In genomic region chr15:64017082-64017588, GRCh38 we compare ENCODE assay signal across 15 cellular contexts. TPM values are rescaled to one million over a fixed set of nuclear protein-coding genes. Genes with fewer than 3 reads are reported as not detected.
DNase-seq lines count a peak whose midpoint lies in the region; ATAC-seq and TF ChIP-seq lines count a peak whose summit lies in the region.
"Had no signal": no experiment of that assay in that cellular context is flagged by ENCODE, and none has a peak within 500 bp of the region (broad histone marks: within the 10 kb centered on the region; RNA-seq: fewer than 3 reads in every experiment).

No MANE protein-coding gene starts in this region.

- no peak overlapping the region for H3K4me3 ChIP-seq in MG63
- no peak overlapping the region for H3K4me3 ChIP-seq in epithelial cell of esophagus (ENCODE audit: low read length)
- H3K4me3 ChIP-seq in psoas muscle, result no peak overlapping the region
- H3K4me3 ChIP-seq: spleen, uterus had no signal

- ATAC-seq in psoas muscle, result peak in 1 of 4 donors; percentile 2
- no peak for ATAC-seq in HG02870 (IDR thresholded peaks at IDR 0.05; ENCODE audit: unreplicated experiment)
- ATAC-seq in HG02840 (IDR thresholded peaks at IDR 0.05; ENCODE audit: low FRiP score, unreplicated experiment), result no peak
- no peak for ATAC-seq in GM18517 (IDR thresholded peaks at IDR 0.05; ENCODE audit: unreplicated experiment)
- ATAC-seq: activated T-cell treated with anti-CD3 and anti-CD28 coated beads, Interleukin-2, amount 50 U/mL, for 4 hours had no signal

- no peaks in the 10 kb centered on the region for H3K27me3 ChIP-seq in MG63
- no peaks in the 10 kb centered on the region for H3K27me3 ChIP-seq in psoas muscle (ENCODE audit: insufficient read depth in 3 of 3, low read length in 2 of 3)
- H3K27me3 ChIP-seq: spleen, uterus had no signal

- peak; percentile 94 for DNase-seq in DMS53 (lab: John Stamatoyannopoulos, UW)
- DNase-seq in MG63, result peak; percentile 31
- peak; percentile 85 for DNase-seq in epithelial cell of esophagus (ENCODE audit: low read depth)
- no peak for DNase-seq in psoas muscle
- no peak for DNase-seq in stimulated activated naive CD4-positive, alpha-beta T cell (lab: John Stamatoyannopoulos, UW)
- DNase-seq: activated T-cell treated with anti-CD3 and anti-CD28 coated beads, Interleukin-2, amount 50 U/mL, for 4 hours; COR-L47; naive B cell; NCI-H146; OCI-M1; spleen; uterus had no signal

- 92 to 95% (median 94%) methylated on average over 5 of the region's 5 CpGs for WGBS in psoas muscle, 3 donors

- intact Hi-C loops in psoas muscle (cut with DNase I), result loop anchor here in 1 of 2 donors (5.0 kb wide), 1 partner anchor 35 kb away; no protein-coding TSS in a partner anchor

- H3K9me3 ChIP-seq in MG63, result peaks cover 10% of the 10 kb centered on the region
- no peaks in the 10 kb centered on the region for H3K9me3 ChIP-seq in psoas muscle
- H3K9me3 ChIP-seq: uterus had no signal

- TF ChIP-seq CTCF in epithelial cell of esophagus (IDR thresholded peaks at IDR 0.05; ENCODE audit: insufficient read depth, low read depth, low read length, missing control alignments) (no peak), psoas muscle (IDR thresholded peaks at IDR 0.05) (no peak)

- H3K36me3 ChIP-seq in MG63 (peaks cover 9% of the 10 kb centered on the region; the same call in 1 of the 2 replicates), psoas muscle (ENCODE audit: insufficient read depth in 1 of 2, low read depth in 1 of 2) (peaks cover 0 to 3% of the 10 kb centered on the region in 2 donors)
- H3K36me3 ChIP-seq: uterus had no signal

- H3K27ac ChIP-seq in psoas muscle, result peak overlapping the region; percentile 88
- H3K27ac ChIP-seq: spleen, uterus had no signal

- peaks cover 95% of the 10 kb centered on the region for H3K4me1 ChIP-seq in psoas muscle
- H3K4me1 ChIP-seq: uterus had no signal

RNA-seq across cellular contexts. Expression of gene DAPK2, which starts 29.1 kb away (rescaled TPM):
- total RNA-seq in MG63 (2014; rRNA removed; shearing (Covaris generic); ENCODE audit: low replicate concordance), result 1.3 and 3.5 TPM in 2 replicates
- total RNA-seq in psoas muscle, result 10 to 100 TPM; 44.3 to 65.6 (median 54.6) TPM
- polyA plus RNA-seq in psoas muscle, result 10 to 100 TPM in 2 of 3 donors, 1 to 10 TPM in 1; 3.7 to 41.1 (median 13.4) TPM

Comparison
In these comparisons a context has a peak if more than half of its experiments do, and no peak if none do; other contexts are left out.
1. DNase-seq: peak in DMS53 (single experiment), MG63 (single experiment) and epithelial cell of esophagus (single experiment); none in psoas muscle (0 of 2) and stimulated activated naive CD4-positive, alpha-beta T cell (0 of 6).
2. RNA of gene DAPK2, which starts 29.1 kb away (total RNA-seq): 44.3 to 65.6 TPM in psoas muscle; 1.3 to 3.5 TPM in MG63; every median in the first group is over 10 times any median in the second.